ENCODE assay signal across 1 cellular context in genomic region chr3:71229905-71230657, GRCh38.
TF ChIP-seq lines count a peak whose summit lies in the region.

No MANE protein-coding gene starts in this region.

TF ChIP-seq in GM23338, 12 proteins besides CTCF, POLR2A, EP300 and RAD21 (continued from another document):
- TF ChIP-seq ZNF462 (CRISPR knock-in tag; IDR thresholded peaks at IDR 0.05) (no peak), CREB1 (CRISPR knock-in tag; IDR thresholded peaks at IDR 0.05; ENCODE audit: low read depth) (no peak), ZNF114 (CRISPR knock-in tag; IDR thresholded peaks at IDR 0.05) (no peak), STAT1 (IDR thresholded peaks at IDR 0.05; ENCODE audit: unreplicated experiment) (no peak), JUNB (IDR thresholded peaks at IDR 0.05; ENCODE audit: unreplicated experiment) (no peak), POLR2AphosphoS5 (IDR thresholded peaks at IDR 0.05; ENCODE audit: low read depth) (no peak), REST (IDR thresholded peaks at IDR 0.05; ENCODE audit: unreplicated experiment) (no peak)
